In genomic region chr3:107206945-107207344, GRCh38 we compare ENCODE assay signal across 16 cellular contexts.
A peak's percentile ranks its signal among the peaks of the same experiment; 100 is the strongest.
DNase-seq lines count a peak whose midpoint lies in the region; ATAC-seq and TF ChIP-seq lines count a peak whose summit lies in the region.
"Had no signal": no experiment of that assay in that cellular context is flagged by ENCODE, and none has a peak within 500 bp of the region (broad histone marks: within the 10 kb centered on the region; RNA-seq: fewer than 3 reads in every experiment).

No MANE protein-coding gene starts in this region.

- peak overlapping the region; percentile 99 for H2BK5ac ChIP-seq in trophoblast cell (ENCODE audit: low read depth, low read length, poor library complexity)

- peak overlapping the region; percentile 99 for H2AK5ac ChIP-seq in trophoblast cell (ENCODE audit: low read length)

- intact Hi-C loops in left ventricle myocardium superior (cut with micrococcal nuclease) (no loop called here), uterus (cut with DNase I; ENCODE audit: low total_unique reads) (no loop called here)
- intact Hi-C loops in activated CD4-positive, alpha-beta memory T cell treated with anti-CD3 and anti-CD28 coated beads for 36 hours (cut with micrococcal nuclease) = no loop called here

- CTCF ChIA-PET in activated CD4-positive, alpha-beta memory T cell treated with anti-CD3 and anti-CD28 coated beads for 36 hours (lab: Charles Lee) = interaction anchor here (0.5 to 1.5 kb wide), 2 partner anchors 10 to 274 kb away, joined by 3 to 5 read pairs; no protein-coding TSS in a partner anchor

- H3K27ac ChIP-seq in caudate nucleus (ENCODE audit: low read depth, low read length) (peak overlapping the region; percentile 85), trophoblast cell (ENCODE audit: low read depth, low read length) (peak overlapping the region; percentile 98), uterus (peak overlapping the region; percentile 65 to 89)
- H3K27ac ChIP-seq: C4-2B had no signal

- H3K79me1 ChIP-seq in trophoblast cell (ENCODE audit: low read length) = peaks cover 22% of the 10 kb centered on the region

- no peak overlapping the region for H3K27ac Mint-ChIP-seq in activated CD4-positive, alpha-beta memory T cell treated with anti-CD3 and anti-CD28 coated beads for 36 hours
- H3K27ac Mint-ChIP-seq: activated naive CD4-positive, alpha-beta T cell treated with anti-CD3 and anti-CD28 coated beads, Interleukin-2, amount 50 U/mL, for 24 hours; natural killer cell; stimulated activated effector memory CD8-positive, alpha-beta T cell treated with anti-CD3 and anti-CD28 coated beads, Interleukin-12 subunit alpha, Interleukin-12 subunit beta, amount 100 ng/mL, for 72 hours had no signal

- H3K36me3 Mint-ChIP-seq in activated CD4-positive, alpha-beta memory T cell treated with anti-CD3 and anti-CD28 coated beads for 36 hours = no peaks in the 10 kb centered on the region
- H3K36me3 Mint-ChIP-seq: activated naive CD4-positive, alpha-beta T cell treated with anti-CD3 and anti-CD28 coated beads, Interleukin-2, amount 50 U/mL, for 24 hours; natural killer cell; stimulated activated effector memory CD8-positive, alpha-beta T cell treated with anti-CD3 and anti-CD28 coated beads, Interleukin-12 subunit alpha, Interleukin-12 subunit beta, amount 100 ng/mL, for 72 hours had no signal

- peak overlapping the region; percentile 66 for H2AFZ ChIP-seq in trophoblast cell (ENCODE audit: insufficient read depth, low read length, poor library complexity)

- H3K4me3 ChIP-seq in trophoblast cell (ENCODE audit: low read depth, low read length) (no peak overlapping the region), uterus (no peak overlapping the region)

- H3K4me1 Mint-ChIP-seq in activated CD4-positive, alpha-beta memory T cell treated with anti-CD3 and anti-CD28 coated beads for 36 hours (ENCODE audit: low read depth) = no peaks in the 10 kb centered on the region
- H3K4me1 Mint-ChIP-seq: activated naive CD4-positive, alpha-beta T cell treated with anti-CD3 and anti-CD28 coated beads, Interleukin-2, amount 50 U/mL, for 24 hours; natural killer cell; stimulated activated effector memory CD8-positive, alpha-beta T cell treated with anti-CD3 and anti-CD28 coated beads, Interleukin-12 subunit alpha, Interleukin-12 subunit beta, amount 100 ng/mL, for 72 hours had no signal

- peak overlapping the region; percentile 100 for H4K91ac ChIP-seq in trophoblast cell (ENCODE audit: low read depth, low read length)

- peaks cover 6% of the 10 kb centered on the region for H3K79me2 ChIP-seq in trophoblast cell (ENCODE audit: control insufficient read depth, insufficient read depth, low read length, poor library complexity)

- H3K27me3 ChIP-seq in trophoblast cell (ENCODE audit: insufficient read depth, low read length) = no peaks in the 10 kb centered on the region
- H3K27me3 ChIP-seq in uterus = no peaks in the 10 kb centered on the region

- TF ChIP-seq POLR2A in uterus (IDR thresholded peaks at IDR 0.05) = no peak

- H3K9ac ChIP-seq in trophoblast cell (ENCODE audit: low read length) = no peak overlapping the region

- in situ Hi-C loops in G401 (cut with HindIII; ENCODE audit: low sequenced_read_pairs) = no loop called here

- peak overlapping the region; percentile 100 for H2BK120ac ChIP-seq in trophoblast cell (ENCODE audit: insufficient read depth, low read length, poor library complexity)

- peak overlapping the region; percentile 98 for H3K4ac ChIP-seq in trophoblast cell (ENCODE audit: low read depth, low read length)

- no peak overlapping the region for H3K4me3 Mint-ChIP-seq in activated CD4-positive, alpha-beta memory T cell treated with anti-CD3 and anti-CD28 coated beads for 36 hours
- H3K4me3 Mint-ChIP-seq: activated naive CD4-positive, alpha-beta T cell treated with anti-CD3 and anti-CD28 coated beads, Interleukin-2, amount 50 U/mL, for 24 hours; natural killer cell; stimulated activated effector memory CD8-positive, alpha-beta T cell treated with anti-CD3 and anti-CD28 coated beads, Interleukin-12 subunit alpha, Interleukin-12 subunit beta, amount 100 ng/mL, for 72 hours had no signal

- ATAC-seq in left ventricle myocardium superior = peak; percentile 71
- ATAC-seq: activated CD4-positive, CD25-positive, alpha-beta regulatory T cell treated with anti-CD3 and anti-CD28 coated beads, Interleukin-2, amount 50 U/mL, for 24 hours; natural killer cell; stimulated activated effector memory CD8-positive, alpha-beta T cell treated with anti-CD3 and anti-CD28 coated beads, Interleukin-12 subunit alpha, Interleukin-12 subunit beta, amount 100 ng/mL, for 72 hours had no signal

- H3K14ac ChIP-seq in trophoblast cell (ENCODE audit: low read length) = peak overlapping the region; percentile 97

- H2BK12ac ChIP-seq in trophoblast cell (ENCODE audit: low read length) = peak overlapping the region; percentile 94

- POLR2A ChIA-PET in activated CD4-positive, alpha-beta memory T cell treated with anti-CD3 and anti-CD28 coated beads for 36 hours (lab: Charles Lee) = no interaction called here

- H3K4me1 ChIP-seq in trophoblast cell (ENCODE audit: control insufficient read depth in 1 of 2, insufficient read depth in 2 of 2, low read length in 2 of 2) (peaks cover 4 to 8% of the 10 kb centered on the region in 2 experiments), uterus (peaks cover 0 to 4% of the 10 kb centered on the region in 2 donors)

- peaks cover 11% of the 10 kb centered on the region for H3K27me3 Mint-ChIP-seq in activated CD4-positive, alpha-beta memory T cell treated with anti-CD3 and anti-CD28 coated beads for 36 hours

- no peak for TF ChIP-seq CTCF in uterus (IDR thresholded peaks at IDR 0.05)

- H3K4me2 ChIP-seq in trophoblast cell (ENCODE audit: low read length) = no peak overlapping the region

- H4K8ac ChIP-seq in trophoblast cell (ENCODE audit: low read depth, low read length) = peak overlapping the region; percentile 94

- H4K12ac ChIP-seq in trophoblast cell (ENCODE audit: low read depth, low read length) = peak overlapping the region; percentile 64

- H3K18ac ChIP-seq in trophoblast cell (ENCODE audit: low read length) = peak overlapping the region; percentile 98

- DNase-seq in caudate nucleus (lab: John Stamatoyannopoulos, UW) (peak in 1 of 61 donors; percentile 3), left ventricle myocardium superior (peak; percentile 47), trophoblast cell (no peak), uterus (no peak), G401 (ENCODE audit: low spot score) (no peak)
- DNase-seq in stimulated activated CD4-positive, alpha-beta T cell treated with anti-CD3 and anti-CD28 coated beads, Interleukin-4, amount 100 ng/mL, for 1 hour = no peak
- no peak for DNase-seq in activated CD4-positive, alpha-beta memory T cell treated with anti-CD3 and anti-CD28 coated beads for 36 hours
- DNase-seq: DMS79 treated with DMSO at 0.1 percent for 48 hours, kidney glomerular epithelial cell, natural killer cell, NCI-H2081, T-helper 2 cell had no signal

- H3K9me3 Mint-ChIP-seq in activated CD4-positive, alpha-beta memory T cell treated with anti-CD3 and anti-CD28 coated beads for 36 hours = no peaks in the 10 kb centered on the region
- H3K9me3 Mint-ChIP-seq: activated naive CD4-positive, alpha-beta T cell treated with anti-CD3 and anti-CD28 coated beads, Interleukin-2, amount 50 U/mL, for 24 hours; natural killer cell; stimulated activated effector memory CD8-positive, alpha-beta T cell treated with anti-CD3 and anti-CD28 coated beads, Interleukin-12 subunit alpha, Interleukin-12 subunit beta, amount 100 ng/mL, for 72 hours had no signal

- H3K23ac ChIP-seq in trophoblast cell (ENCODE audit: low read length) = no peak overlapping the region

- no peaks in the 10 kb centered on the region for H3K36me3 ChIP-seq in trophoblast cell (ENCODE audit: control insufficient read depth in 1 of 2, insufficient read depth in 2 of 2, low read length in 2 of 2)
- H3K36me3 ChIP-seq in uterus = no peaks in the 10 kb centered on the region

- H3K9me3 ChIP-seq in trophoblast cell (ENCODE audit: insufficient read depth, low read depth, low read length) (no peaks in the 10 kb centered on the region), uterus (no peaks in the 10 kb centered on the region)
